In genomic region chr4:168685136-168685535, GRCh38 we compare ENCODE assay signal across 15 cellular contexts.
A peak's percentile ranks its signal among the peaks of the same experiment; 100 is the strongest.
DNase-seq lines count a peak whose midpoint lies in the region; ATAC-seq lines count a peak whose summit lies in the region.
"Had no signal": no experiment of that assay in that cellular context is flagged by ENCODE, and none has a peak within 500 bp of the region (broad histone marks: within the 10 kb centered on the region; RNA-seq: fewer than 3 reads in every experiment).

No MANE protein-coding gene starts in this region.

- DNase-seq in MV-4-11 (lab: John Stamatoyannopoulos, UW) (peak; percentile 58), AML-193 (lab: John Stamatoyannopoulos, UW) (no peak), NCI-H187 (lab: John Stamatoyannopoulos, UW) (no peak), NCI-H2107 treated with DMSO at 0.1 percent for 48 hours (lab: John Stamatoyannopoulos, UW; ENCODE audit: unreplicated experiment) (no peak)
- DNase-seq in activated CD4-positive, alpha-beta T cell treated with anti-CD3 and anti-CD28 coated beads, Interleukin-2, amount 50 U/mL, for 48 hours: no peak
- DNase-seq: activated CD4-positive, alpha-beta T cell treated with anti-CD3 and anti-CD28 coated beads for 48 hours; activated naive CD8-positive, alpha-beta T cell treated with anti-CD3 and anti-CD28 coated beads for 36 hours; GDM1; hypothalamus; NCI-H1694; SHP77; stimulated activated naive CD4-positive, alpha-beta T cell treated with Interleukin-2 at 50 U/mL for 16 hours had no signal

- ATAC-seq in GM18498 (IDR thresholded peaks at IDR 0.05; ENCODE audit: unreplicated experiment) (peak; percentile 85), GM19468 (IDR thresholded peaks at IDR 0.05; ENCODE audit: extremely low read depth, unreplicated experiment) (peak; percentile 90), HG02981 (IDR thresholded peaks at IDR 0.05; ENCODE audit: unreplicated experiment) (peak; percentile 96)
